In the genomic region with DNA sequence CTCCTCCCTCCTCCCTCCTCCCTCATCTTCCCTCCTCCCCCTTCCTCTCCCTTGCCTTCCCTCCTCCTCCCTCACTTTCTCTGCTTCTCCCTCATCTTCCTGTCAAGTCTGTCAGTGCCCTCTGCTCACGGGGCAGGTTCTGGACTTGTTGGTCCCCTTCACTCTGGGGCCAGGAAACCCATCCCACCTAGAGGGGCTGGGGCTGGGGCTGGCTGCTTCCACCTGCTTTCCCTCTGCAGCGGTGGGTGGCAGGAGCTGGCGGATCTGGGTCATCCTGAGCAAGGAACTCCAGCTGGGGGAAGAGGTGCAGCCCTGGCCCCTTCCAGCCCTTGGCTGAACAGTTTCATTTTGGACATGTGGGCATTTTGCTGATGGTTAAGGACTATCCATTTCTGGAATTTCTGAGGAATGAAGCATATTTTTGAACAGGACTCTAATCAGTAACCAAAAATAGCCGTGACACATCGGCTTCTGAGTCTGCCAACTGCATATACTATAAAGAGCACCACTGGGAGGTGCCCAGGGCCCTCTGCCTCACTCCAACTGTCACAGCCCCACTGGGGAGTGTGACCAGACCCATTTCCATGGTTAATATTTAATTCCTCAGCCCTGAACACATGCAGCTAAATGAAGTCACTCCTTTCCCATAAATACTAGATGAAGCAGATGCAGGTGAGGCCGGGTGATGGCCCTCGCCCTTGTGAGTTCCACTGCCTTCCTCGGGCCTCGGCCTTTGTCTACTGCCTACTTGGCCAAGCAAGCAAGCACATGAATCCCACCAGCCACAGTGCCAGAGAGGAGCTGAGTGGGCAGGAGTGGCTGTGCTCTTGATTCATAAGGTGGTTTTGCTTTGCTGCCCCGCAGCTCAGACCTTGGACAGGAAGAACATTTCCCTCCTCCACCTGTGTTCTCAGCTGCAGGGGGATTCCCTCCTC, we compare ENCODE assay signal across 9 cellular contexts. TPM values are rescaled to one million over a fixed set of nuclear protein-coding genes. Genes with fewer than 3 reads are reported as not detected.
DNase-seq lines count a peak whose midpoint lies in the region; ATAC-seq and TF ChIP-seq lines count a peak whose summit lies in the region.
"Had no signal": no experiment of that assay in that cellular context is flagged by ENCODE, and none has a peak within 500 bp of the region (broad histone marks: within the 10 kb centered on the region; RNA-seq: fewer than 3 reads in every experiment).

No MANE protein-coding gene starts in this region.

- no TSS peak for BruUV-seq in PC-3 (replicated peaks; lab: Mats Ljungman, UMichigan)

- no peak overlapping the region for H3K4me2 ChIP-seq in PC-3 (ENCODE audit: low read length)

- H3K4me1 Mint-ChIP-seq in stimulated activated memory B cell treated with anti-CD40 and anti-IgM and Interleukin-4, amounts not matched to agents 10 μg/mL and 1 μg/mL and 100 μg/mL, for 72 hours: peaks cover 25% of the 10 kb centered on the region
- H3K4me1 Mint-ChIP-seq: T-helper 17 cell had no signal

- peaks cover 16% of the 10 kb centered on the region for H3K27me3 Mint-ChIP-seq in stimulated activated memory B cell treated with anti-CD40 and anti-IgM and Interleukin-4, amounts not matched to agents 10 μg/mL and 1 μg/mL and 100 μg/mL, for 72 hours

- peaks cover 83% of the 10 kb centered on the region for H3K27me3 ChIP-seq in PC-3 (ENCODE audit: low read length)
- peaks cover 5% of the 10 kb centered on the region for H3K27me3 ChIP-seq in left ventricle myocardium inferior (ENCODE audit: low read depth)

- H3K27ac ChIP-seq in PC-3 (ENCODE audit: low read length) (no peak overlapping the region), left ventricle myocardium inferior (replicated peaks) (peak overlapping the region; percentile 48)

- DNase-seq in GM19238 (ENCODE audit: insufficient read length, low spot score) (peak; percentile 32), PC-3 (peak; percentile 18), left ventricle myocardium inferior (no peak), SIG-M5 (lab: John Stamatoyannopoulos, UW) (no peak), NOMO-1 treated with DMSO at 0.1 percent for 48 hours (lab: John Stamatoyannopoulos, UW; ENCODE audit: unreplicated experiment) (no peak), NCI-H1105 treated with DMSO at 0.1 percent for 48 hours (lab: John Stamatoyannopoulos, UW) (no peak)
- DNase-seq in activated naive CD4-positive, alpha-beta T cell (lab: John Stamatoyannopoulos, UW): no peak
- DNase-seq: T-helper 17 cell had no signal

- H3K9ac ChIP-seq in PC-3 (ENCODE audit: low read length): no peak overlapping the region

- H3K4me3 ChIP-seq in PC-3 (ENCODE audit: low read length): no peak overlapping the region
- no peak overlapping the region for H3K4me3 ChIP-seq in left ventricle myocardium inferior

- no peaks in the 10 kb centered on the region for H4K20me1 ChIP-seq in PC-3 (ENCODE audit: low read length)

- no peak overlapping the region for H3K4me3 Mint-ChIP-seq in stimulated activated memory B cell treated with anti-CD40 and anti-IgM and Interleukin-4, amounts not matched to agents 10 μg/mL and 1 μg/mL and 100 μg/mL, for 72 hours
- H3K4me3 Mint-ChIP-seq: T-helper 17 cell had no signal

- POLR2A ChIA-PET in PC-3 (lab: Charles Lee; ENCODE audit: unreplicated experiment): no interaction called here

- H3K4me1 ChIP-seq in PC-3 (ENCODE audit: insufficient read depth, low read length) (no peaks in the 10 kb centered on the region), left ventricle myocardium inferior (peaks cover 18% of the 10 kb centered on the region)

- TF ChIP-seq CTCF in PC-3 (conservative IDR thresholded peaks at IDR 0.05; ENCODE audit: low read depth, low read length): no peak
- no peak for TF ChIP-seq CTCF in left ventricle myocardium inferior (IDR thresholded peaks at IDR 0.05; ENCODE audit: borderline replicate concordance)

- no peaks in the 10 kb centered on the region for H3K9me2 ChIP-seq in PC-3 (replicated peaks; ENCODE audit: low read length)

- no peak overlapping the region for H2AFZ ChIP-seq in PC-3 (ENCODE audit: low read length)

- no peaks in the 10 kb centered on the region for H3K9me3 Mint-ChIP-seq in stimulated activated memory B cell treated with anti-CD40 and anti-IgM and Interleukin-4, amounts not matched to agents 10 μg/mL and 1 μg/mL and 100 μg/mL, for 72 hours

- ATAC-seq in PC-3: peak; percentile 33
- ATAC-seq in stimulated activated memory B cell treated with anti-CD40 and anti-IgM and Interleukin-4, amounts not matched to agents 10 μg/mL and 1 μg/mL and 100 μg/mL, for 72 hours: peak; percentile 44
- ATAC-seq: T-helper 17 cell had no signal

- CTCF ChIA-PET in PC-3 (lab: Charles Lee): no interaction called here

- no peaks in the 10 kb centered on the region for H3F3A ChIP-seq in PC-3 (ENCODE audit: low read length, unreplicated experiment)

- no peaks in the 10 kb centered on the region for H3K9me3 ChIP-seq in PC-3 (ENCODE audit: low read length)
- H3K9me3 ChIP-seq in left ventricle myocardium inferior (replicated peaks): no peaks in the 10 kb centered on the region

- peaks cover 14% of the 10 kb centered on the region for H3K36me3 Mint-ChIP-seq in stimulated activated memory B cell treated with anti-CD40 and anti-IgM and Interleukin-4, amounts not matched to agents 10 μg/mL and 1 μg/mL and 100 μg/mL, for 72 hours

- intact Hi-C loops in PC-3 (cut with micrococcal nuclease) (no loop called here), left ventricle myocardium inferior (cut with micrococcal nuclease) (no loop called here)

- H3K27ac Mint-ChIP-seq in stimulated activated memory B cell treated with anti-CD40 and anti-IgM and Interleukin-4, amounts not matched to agents 10 μg/mL and 1 μg/mL and 100 μg/mL, for 72 hours: peak overlapping the region; percentile 52
- H3K27ac Mint-ChIP-seq: T-helper 17 cell had no signal

- H3K36me3 ChIP-seq in PC-3 (ENCODE audit: low read depth, low read length) (no peaks in the 10 kb centered on the region), left ventricle myocardium inferior (no peaks in the 10 kb centered on the region)

- no peaks in the 10 kb centered on the region for H3K79me2 ChIP-seq in PC-3 (ENCODE audit: low read length)

RNA-seq across cellular contexts. Expression of gene CHDH, which starts 39.8 kb away (rescaled TPM):
- total RNA-seq in PC-3 (2014; rRNA removed) (3.2 and 5.1 TPM in 2 replicates), left ventricle myocardium inferior (3.7 TPM)

RNA-seq across cellular contexts. Expression of gene IL17RB, which starts 39.9 kb away (rescaled TPM):
- total RNA-seq in PC-3 (2014; rRNA removed) (2.3 TPM in 2 replicates), left ventricle myocardium inferior (0.47 TPM)

Comparison
In these comparisons a context has a peak if more than half of its experiments do, and no peak if none do; other contexts are left out.
1. DNase-seq: peak in GM19238 (single experiment) and PC-3 (single experiment); none in left ventricle myocardium inferior (single experiment), SIG-M5 (single experiment), NOMO-1 treated with DMSO at 0.1 percent for 48 hours (single experiment), NCI-H1105 treated with DMSO at 0.1 percent for 48 hours (single experiment) and activated naive CD4-positive, alpha-beta T cell (0 of 4).